1 cellular context compared by ENCODE assay signal in the genomic region with DNA sequence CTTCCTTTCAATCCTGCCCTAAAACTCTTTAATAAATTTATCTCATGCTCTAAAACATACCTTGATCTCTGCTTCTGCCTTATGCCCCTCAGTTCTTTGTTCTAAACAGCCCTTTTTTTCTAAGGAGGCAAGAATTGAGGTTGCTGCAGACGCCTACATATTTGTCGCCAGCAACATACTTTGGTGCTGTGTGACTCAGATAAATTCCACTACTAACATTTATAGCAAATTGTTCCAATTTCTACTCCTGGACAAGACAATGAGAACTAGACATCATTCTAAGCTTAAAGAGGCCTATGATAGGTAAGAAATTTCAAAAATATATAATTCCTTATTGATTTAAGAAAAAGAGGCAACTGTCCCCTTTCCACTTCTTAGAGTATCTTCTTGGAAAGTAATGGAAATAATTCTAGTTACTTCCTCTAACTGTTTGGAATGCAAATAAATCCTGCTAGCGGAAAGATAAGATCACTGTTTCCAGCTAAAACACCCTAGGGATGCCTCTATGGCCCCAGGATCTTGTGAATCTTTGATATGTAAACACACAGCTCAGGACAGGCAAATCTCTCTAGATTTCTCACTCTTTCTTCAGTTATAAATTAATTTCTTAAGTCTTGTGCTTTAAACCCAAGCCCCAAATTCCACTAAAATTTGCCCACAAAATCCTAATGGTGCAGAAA.
TF ChIP-seq lines count a peak whose summit lies in the region.

No MANE protein-coding gene starts in this region.

TF ChIP-seq in GM23338, 12 proteins besides CTCF, POLR2A, EP300 and RAD21:
- TF ChIP-seq STAT1 (IDR thresholded peaks at IDR 0.05; ENCODE audit: unreplicated experiment) (no peak), POLR2AphosphoS5 (IDR thresholded peaks at IDR 0.05; ENCODE audit: low read depth) (no peak), CREB1 (CRISPR knock-in tag; IDR thresholded peaks at IDR 0.05; ENCODE audit: low read depth) (no peak)
- TF ChIP-seq, protein P1, sequence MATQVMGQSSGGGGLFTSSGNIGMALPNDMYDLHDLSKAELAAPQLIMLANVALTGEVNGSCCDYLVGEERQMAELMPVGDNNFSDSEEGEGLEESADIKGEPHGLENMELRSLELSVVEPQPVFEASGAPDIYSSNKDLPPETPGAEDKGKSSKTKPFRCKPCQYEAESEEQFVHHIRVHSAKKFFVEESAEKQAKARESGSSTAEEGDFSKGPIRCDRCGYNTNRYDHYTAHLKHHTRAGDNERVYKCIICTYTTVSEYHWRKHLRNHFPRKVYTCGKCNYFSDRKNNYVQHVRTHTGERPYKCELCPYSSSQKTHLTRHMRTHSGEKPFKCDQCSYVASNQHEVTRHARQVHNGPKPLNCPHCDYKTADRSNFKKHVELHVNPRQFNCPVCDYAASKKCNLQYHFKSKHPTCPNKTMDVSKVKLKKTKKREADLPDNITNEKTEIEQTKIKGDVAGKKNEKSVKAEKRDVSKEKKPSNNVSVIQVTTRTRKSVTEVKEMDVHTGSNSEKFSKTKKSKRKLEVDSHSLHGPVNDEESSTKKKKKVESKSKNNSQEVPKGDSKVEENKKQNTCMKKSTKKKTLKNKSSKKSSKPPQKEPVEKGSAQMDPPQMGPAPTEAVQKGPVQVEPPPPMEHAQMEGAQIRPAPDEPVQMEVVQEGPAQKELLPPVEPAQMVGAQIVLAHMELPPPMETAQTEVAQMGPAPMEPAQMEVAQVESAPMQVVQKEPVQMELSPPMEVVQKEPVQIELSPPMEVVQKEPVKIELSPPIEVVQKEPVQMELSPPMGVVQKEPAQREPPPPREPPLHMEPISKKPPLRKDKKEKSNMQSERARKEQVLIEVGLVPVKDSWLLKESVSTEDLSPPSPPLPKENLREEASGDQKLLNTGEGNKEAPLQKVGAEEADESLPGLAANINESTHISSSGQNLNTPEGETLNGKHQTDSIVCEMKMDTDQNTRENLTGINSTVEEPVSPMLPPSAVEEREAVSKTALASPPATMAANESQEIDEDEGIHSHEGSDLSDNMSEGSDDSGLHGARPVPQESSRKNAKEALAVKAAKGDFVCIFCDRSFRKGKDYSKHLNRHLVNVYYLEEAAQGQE (IDR thresholded peaks at IDR 0.05; ENCODE audit: unreplicated experiment): no peak
